Comparison of ENCODE assay signal across 1 cellular context in the genomic region with DNA sequence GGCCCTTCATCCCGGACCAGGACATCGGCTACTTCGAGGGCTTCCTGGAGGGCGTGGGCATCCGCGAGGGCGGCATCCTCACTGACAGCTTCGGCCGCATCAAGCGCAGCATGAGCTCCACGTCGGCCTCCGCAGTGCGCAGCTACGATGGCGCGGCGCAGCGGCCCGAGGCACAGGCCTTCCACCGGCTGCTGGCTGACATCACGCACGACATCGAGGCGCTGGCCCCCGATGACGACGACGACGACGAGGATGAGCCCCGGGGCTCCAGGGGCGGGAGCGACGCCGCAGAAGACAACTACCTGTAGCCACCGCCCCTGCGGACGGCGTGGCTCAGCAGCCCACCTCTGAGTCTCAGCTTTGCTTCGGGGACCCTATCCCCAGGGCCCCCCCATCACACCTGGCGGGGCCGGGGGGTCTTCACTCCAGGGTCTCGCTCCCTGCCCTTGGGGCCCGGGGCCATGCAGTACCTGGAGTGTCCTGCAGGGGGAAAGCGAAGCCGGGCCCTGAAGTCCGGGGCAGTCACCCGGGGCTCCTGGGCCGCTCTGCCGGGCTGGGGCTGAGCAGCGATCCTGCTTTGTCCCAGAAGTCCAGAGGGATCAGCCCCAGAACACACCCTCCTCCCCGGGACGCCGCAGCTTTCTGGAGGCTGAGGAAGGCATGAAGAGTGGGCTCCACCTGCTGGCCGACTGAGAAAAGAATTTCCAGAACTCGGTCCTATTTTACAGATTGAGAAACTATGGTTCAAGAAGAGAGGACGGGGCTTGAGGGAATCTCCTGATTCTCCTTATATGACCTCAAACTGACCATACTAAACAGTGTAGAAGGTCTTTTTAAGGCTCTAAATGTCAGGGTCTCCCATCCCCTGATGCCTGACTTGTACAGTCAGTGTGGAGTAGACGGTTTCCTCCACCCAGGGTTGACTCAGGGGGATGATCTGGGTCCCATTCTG.
A peak's percentile ranks its signal among the peaks of the same experiment; 100 is the strongest.
TF ChIP-seq lines count a peak whose summit lies in the region.

No MANE protein-coding gene starts in this region.

TF ChIP-seq in HepG2, 621 proteins besides CTCF, POLR2A, EP300 and RAD21 (continued from another document and continues in another):
- TF ChIP-seq KLF9 (CRISPR knock-in tag; IDR thresholded peaks at IDR 0.05; ENCODE audit: low read depth), result peak; percentile 51; the same call in 1 of the 2 replicates
- no peak for TF ChIP-seq HMG20A (CRISPR knock-in tag; IDR thresholded peaks at IDR 0.05; ENCODE audit: borderline replicate concordance)
- no peak for TF ChIP-seq SAFB2 (CRISPR knock-in tag; IDR thresholded peaks at IDR 0.05; ENCODE audit: borderline replicate concordance, low read depth)
- no peak for TF ChIP-seq ZNF709 (CRISPR knock-in tag; IDR thresholded peaks at IDR 0.05)
- TF ChIP-seq, protein P1, sequence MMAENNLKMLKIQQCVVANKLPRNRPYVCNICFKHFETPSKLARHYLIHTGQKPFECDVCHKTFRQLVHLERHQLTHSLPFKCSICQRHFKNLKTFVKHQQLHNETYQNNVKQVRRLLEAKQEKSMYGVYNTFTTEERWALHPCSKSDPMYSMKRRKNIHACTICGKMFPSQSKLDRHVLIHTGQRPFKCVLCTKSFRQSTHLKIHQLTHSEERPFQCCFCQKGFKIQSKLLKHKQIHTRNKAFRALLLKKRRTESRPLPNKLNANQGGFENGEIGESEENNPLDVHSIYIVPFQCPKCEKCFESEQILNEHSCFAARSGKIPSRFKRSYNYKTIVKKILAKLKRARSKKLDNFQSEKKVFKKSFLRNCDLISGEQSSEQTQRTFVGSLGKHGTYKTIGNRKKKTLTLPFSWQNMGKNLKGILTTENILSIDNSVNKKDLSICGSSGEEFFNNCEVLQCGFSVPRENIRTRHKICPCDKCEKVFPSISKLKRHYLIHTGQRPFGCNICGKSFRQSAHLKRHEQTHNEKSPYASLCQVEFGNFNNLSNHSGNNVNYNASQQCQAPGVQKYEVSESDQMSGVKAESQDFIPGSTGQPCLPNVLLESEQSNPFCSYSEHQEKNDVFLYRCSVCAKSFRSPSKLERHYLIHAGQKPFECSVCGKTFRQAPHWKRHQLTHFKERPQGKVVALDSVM (CRISPR knock-in tag; IDR thresholded peaks at IDR 0.05), result peak; percentile 78
- TF ChIP-seq FIP1L1 (IDR thresholded peaks at IDR 0.05; ENCODE audit: borderline replicate concordance, insufficient read depth, low read depth, low read length), result no peak
- TF ChIP-seq, protein P2, sequence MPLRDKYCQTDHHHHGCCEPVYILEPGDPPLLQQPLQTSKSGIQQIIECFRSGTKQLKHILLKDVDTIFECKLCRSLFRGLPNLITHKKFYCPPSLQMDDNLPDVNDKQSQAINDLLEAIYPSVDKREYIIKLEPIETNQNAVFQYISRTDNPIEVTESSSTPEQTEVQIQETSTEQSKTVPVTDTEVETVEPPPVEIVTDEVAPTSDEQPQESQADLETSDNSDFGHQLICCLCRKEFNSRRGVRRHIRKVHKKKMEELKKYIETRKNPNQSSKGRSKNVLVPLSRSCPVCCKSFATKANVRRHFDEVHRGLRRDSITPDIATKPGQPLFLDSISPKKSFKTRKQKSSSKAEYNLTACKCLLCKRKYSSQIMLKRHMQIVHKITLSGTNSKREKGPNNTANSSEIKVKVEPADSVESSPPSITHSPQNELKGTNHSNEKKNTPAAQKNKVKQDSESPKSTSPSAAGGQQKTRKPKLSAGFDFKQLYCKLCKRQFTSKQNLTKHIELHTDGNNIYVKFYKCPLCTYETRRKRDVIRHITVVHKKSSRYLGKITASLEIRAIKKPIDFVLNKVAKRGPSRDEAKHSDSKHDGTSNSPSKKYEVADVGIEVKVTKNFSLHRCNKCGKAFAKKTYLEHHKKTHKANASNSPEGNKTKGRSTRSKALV (CRISPR knock-in tag; IDR thresholded peaks at IDR 0.05), result 0 out of 2 replicates have a peak, but pooled peaks have one; percentile 62
- TF ChIP-seq ZNF382 (CRISPR knock-in tag; IDR thresholded peaks at IDR 0.05; ENCODE audit: borderline replicate concordance), result no peak
- TF ChIP-seq TSC22D2 (CRISPR knock-in tag; IDR thresholded peaks at IDR 0.05; ENCODE audit: borderline replicate concordance), result no peak; the same call in 1 of the 2 replicates
- TF ChIP-seq, protein P3, sequence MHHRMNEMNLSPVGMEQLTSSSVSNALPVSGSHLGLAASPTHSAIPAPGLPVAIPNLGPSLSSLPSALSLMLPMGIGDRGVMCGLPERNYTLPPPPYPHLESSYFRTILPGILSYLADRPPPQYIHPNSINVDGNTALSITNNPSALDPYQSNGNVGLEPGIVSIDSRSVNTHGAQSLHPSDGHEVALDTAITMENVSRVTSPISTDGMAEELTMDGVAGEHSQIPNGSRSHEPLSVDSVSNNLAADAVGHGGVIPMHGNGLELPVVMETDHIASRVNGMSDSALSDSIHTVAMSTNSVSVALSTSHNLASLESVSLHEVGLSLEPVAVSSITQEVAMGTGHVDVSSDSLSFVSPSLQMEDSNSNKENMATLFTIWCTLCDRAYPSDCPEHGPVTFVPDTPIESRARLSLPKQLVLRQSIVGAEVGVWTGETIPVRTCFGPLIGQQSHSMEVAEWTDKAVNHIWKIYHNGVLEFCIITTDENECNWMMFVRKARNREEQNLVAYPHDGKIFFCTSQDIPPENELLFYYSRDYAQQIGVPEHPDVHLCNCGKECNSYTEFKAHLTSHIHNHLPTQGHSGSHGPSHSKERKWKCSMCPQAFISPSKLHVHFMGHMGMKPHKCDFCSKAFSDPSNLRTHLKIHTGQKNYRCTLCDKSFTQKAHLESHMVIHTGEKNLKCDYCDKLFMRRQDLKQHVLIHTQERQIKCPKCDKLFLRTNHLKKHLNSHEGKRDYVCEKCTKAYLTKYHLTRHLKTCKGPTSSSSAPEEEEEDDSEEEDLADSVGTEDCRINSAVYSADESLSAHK (CRISPR knock-in tag; IDR thresholded peaks at IDR 0.05; ENCODE audit: borderline replicate concordance), result no peak
- TF ChIP-seq, protein P4, sequence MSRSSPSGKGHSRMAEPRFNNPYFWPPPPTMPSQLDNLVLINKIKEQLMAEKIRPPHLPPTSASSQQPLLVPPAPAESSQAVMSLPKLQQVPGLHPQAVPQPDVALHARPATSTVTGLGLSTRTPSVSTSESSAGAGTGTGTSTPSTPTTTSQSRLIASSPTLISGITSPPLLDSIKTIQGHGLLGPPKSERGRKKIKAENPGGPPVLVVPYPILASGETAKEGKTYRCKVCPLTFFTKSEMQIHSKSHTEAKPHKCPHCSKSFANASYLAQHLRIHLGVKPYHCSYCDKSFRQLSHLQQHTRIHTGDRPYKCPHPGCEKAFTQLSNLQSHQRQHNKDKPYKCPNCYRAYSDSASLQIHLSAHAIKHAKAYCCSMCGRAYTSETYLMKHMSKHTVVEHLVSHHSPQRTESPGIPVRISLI (CRISPR knock-in tag; IDR thresholded peaks at IDR 0.05; ENCODE audit: borderline replicate concordance), result no peak
- TF ChIP-seq, protein P5, sequence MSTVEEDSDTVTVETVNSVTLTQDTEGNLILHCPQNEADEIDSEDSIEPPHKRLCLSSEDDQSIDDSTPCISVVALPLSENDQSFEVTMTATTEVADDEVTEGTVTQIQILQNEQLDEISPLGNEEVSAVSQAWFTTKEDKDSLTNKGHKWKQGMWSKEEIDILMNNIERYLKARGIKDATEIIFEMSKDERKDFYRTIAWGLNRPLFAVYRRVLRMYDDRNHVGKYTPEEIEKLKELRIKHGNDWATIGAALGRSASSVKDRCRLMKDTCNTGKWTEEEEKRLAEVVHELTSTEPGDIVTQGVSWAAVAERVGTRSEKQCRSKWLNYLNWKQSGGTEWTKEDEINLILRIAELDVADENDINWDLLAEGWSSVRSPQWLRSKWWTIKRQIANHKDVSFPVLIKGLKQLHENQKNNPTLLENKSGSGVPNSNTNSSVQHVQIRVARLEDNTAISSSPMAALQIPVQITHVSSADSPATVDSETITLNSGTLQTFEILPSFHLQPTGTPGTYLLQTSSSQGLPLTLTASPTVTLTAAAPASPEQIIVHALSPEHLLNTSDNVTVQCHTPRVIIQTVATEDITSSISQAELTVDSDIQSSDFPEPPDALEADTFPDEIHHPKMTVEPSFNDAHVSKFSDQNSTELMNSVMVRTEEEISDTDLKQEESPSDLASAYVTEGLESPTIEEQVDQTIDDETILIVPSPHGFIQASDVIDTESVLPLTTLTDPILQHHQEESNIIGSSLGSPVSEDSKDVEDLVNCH (CRISPR knock-in tag; IDR thresholded peaks at IDR 0.05), result no peak
- TF ChIP-seq KLF15 (CRISPR knock-in tag; IDR thresholded peaks at IDR 0.05; ENCODE audit: borderline replicate concordance), result 0 out of 2 replicates have a peak, but pooled peaks have one; percentile 55
- no peak for TF ChIP-seq MBNL3 (CRISPR knock-in tag; conservative IDR thresholded peaks at IDR 0.05)
- TF ChIP-seq ZNF614 (CRISPR knock-in tag; IDR thresholded peaks at IDR 0.05; ENCODE audit: borderline replicate concordance), result no peak
- peak; percentile 82; the same call in 1 of the 2 replicates for TF ChIP-seq PITX1 (CRISPR knock-in tag; IDR thresholded peaks at IDR 0.05)
- no peak for TF ChIP-seq MYNN (CRISPR knock-in tag; IDR thresholded peaks at IDR 0.05; ENCODE audit: low read depth)
- no peak for TF ChIP-seq ZNF569 (CRISPR knock-in tag; IDR thresholded peaks at IDR 0.05; ENCODE audit: borderline replicate concordance)
- TF ChIP-seq, protein P6, sequence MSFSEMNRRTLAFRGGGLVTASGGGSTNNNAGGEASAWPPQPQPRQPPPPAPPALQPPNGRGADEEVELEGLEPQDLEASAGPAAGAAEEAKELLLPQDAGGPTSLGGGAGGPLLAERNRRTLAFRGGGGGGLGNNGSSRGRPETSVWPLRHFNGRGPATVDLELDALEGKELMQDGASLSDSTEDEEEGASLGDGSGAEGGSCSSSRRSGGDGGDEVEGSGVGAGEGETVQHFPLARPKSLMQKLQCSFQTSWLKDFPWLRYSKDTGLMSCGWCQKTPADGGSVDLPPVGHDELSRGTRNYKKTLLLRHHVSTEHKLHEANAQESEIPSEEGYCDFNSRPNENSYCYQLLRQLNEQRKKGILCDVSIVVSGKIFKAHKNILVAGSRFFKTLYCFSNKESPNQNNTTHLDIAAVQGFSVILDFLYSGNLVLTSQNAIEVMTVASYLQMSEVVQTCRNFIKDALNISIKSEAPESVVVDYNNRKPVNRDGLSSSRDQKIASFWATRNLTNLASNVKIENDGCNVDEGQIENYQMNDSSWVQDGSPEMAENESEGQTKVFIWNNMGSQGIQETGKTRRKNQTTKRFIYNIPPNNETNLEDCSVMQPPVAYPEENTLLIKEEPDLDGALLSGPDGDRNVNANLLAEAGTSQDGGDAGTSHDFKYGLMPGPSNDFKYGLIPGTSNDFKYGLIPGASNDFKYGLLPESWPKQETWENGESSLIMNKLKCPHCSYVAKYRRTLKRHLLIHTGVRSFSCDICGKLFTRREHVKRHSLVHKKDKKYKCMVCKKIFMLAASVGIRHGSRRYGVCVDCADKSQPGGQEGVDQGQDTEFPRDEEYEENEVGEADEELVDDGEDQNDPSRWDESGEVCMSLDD (CRISPR knock-in tag; IDR thresholded peaks at IDR 0.05; ENCODE audit: borderline replicate concordance), result peak; percentile 26; the same call in 1 of the 2 replicates
- TF ChIP-seq ZNF558 (CRISPR knock-in tag; IDR thresholded peaks at IDR 0.05; ENCODE audit: borderline replicate concordance), result no peak
- no peak for TF ChIP-seq KDM3A (CRISPR knock-in tag; IDR thresholded peaks at IDR 0.05; ENCODE audit: low read depth)
- no peak; the same call in 1 of the 2 replicates for TF ChIP-seq RFX5 (IDR thresholded peaks at IDR 0.05; ENCODE audit: low read depth, low read length)
- TF ChIP-seq, protein P7, sequence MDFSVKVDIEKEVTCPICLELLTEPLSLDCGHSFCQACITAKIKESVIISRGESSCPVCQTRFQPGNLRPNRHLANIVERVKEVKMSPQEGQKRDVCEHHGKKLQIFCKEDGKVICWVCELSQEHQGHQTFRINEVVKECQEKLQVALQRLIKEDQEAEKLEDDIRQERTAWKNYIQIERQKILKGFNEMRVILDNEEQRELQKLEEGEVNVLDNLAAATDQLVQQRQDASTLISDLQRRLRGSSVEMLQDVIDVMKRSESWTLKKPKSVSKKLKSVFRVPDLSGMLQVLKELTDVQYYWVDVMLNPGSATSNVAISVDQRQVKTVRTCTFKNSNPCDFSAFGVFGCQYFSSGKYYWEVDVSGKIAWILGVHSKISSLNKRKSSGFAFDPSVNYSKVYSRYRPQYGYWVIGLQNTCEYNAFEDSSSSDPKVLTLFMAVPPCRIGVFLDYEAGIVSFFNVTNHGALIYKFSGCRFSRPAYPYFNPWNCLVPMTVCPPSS (IDR thresholded peaks at IDR 0.05), result no peak
- 0 out of 2 replicates have a peak, but pooled peaks have one; percentile 19 for TF ChIP-seq NFE2L1 (CRISPR knock-in tag; IDR thresholded peaks at IDR 0.05; ENCODE audit: borderline replicate concordance)
- no peak for TF ChIP-seq ZNF383 (CRISPR knock-in tag; IDR thresholded peaks at IDR 0.05; ENCODE audit: borderline replicate concordance)
- no peak for TF ChIP-seq TARDBP (CRISPR knock-in tag; IDR thresholded peaks at IDR 0.05)
- no peak for TF ChIP-seq ZFP36 (IDR thresholded peaks at IDR 0.05; ENCODE audit: borderline replicate concordance, low read depth, low read length, partially characterized antibody)
- TF ChIP-seq, protein P8, sequence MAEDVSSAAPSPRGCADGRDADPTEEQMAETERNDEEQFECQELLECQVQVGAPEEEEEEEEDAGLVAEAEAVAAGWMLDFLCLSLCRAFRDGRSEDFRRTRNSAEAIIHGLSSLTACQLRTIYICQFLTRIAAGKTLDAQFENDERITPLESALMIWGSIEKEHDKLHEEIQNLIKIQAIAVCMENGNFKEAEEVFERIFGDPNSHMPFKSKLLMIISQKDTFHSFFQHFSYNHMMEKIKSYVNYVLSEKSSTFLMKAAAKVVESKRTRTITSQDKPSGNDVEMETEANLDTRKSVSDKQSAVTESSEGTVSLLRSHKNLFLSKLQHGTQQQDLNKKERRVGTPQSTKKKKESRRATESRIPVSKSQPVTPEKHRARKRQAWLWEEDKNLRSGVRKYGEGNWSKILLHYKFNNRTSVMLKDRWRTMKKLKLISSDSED (CRISPR knock-in tag; IDR thresholded peaks at IDR 0.05), result no peak
- TF ChIP-seq HOXD1 (CRISPR knock-in tag; IDR thresholded peaks at IDR 0.05), result peak; percentile 56; the same call in 1 of the 2 replicates
- no peak for TF ChIP-seq RBFOX2 (IDR thresholded peaks at IDR 0.05; ENCODE audit: low read depth, low read length)
- no peak for TF ChIP-seq ZKSCAN5 (CRISPR knock-in tag; IDR thresholded peaks at IDR 0.05)
- peak; percentile 51; the same call in 1 of the 2 replicates for TF ChIP-seq ZNF737 (CRISPR knock-in tag; IDR thresholded peaks at IDR 0.05; ENCODE audit: borderline replicate concordance)
